ENCODE assay signal across 11 cellular contexts in the genomic region with DNA sequence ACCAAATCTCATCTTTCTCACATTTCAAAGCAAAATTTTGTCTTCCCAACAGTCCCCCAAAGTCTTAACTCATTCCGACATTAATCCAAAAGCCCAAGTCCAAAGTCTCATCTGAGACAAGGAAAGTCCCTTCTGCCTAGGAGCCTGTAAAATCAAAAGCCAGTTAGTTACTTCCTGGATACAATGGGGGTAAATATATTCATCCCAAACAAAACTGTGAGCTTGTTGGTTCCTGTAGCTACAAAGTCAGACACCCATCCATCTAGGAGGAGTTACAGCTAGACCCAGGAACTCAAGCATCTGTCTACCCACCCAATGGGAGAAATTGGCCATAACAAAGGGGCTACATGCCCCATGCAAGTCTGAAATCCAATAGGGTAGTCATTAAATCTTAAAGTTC.
"Had no signal": no experiment of that assay in that cellular context is flagged by ENCODE, and none has a peak within 500 bp of the region (broad histone marks: within the 10 kb centered on the region; RNA-seq: fewer than 3 reads in every experiment).

No MANE protein-coding gene starts in this region.

- ATAC-seq: HCT116, K562 had no signal

- DNase-seq: GM23248, GOT3, H7, HFFc6, IMR-90, KG1 had no signal

- H3K9ac ChIP-seq: GM23248 had no signal

- H2AFZ ChIP-seq: GM23248 had no signal

- H3K27ac Mint-ChIP-seq: HFFc6 had no signal

- H3K4me1 ChIP-seq: HAP-1 had no signal

- H3K27ac ChIP-seq: GM23248, HL-60 had no signal

- H3K4me3 Mint-ChIP-seq: HFFc6 had no signal

- FAIRE-seq: HTR-8/SVneo, K562 had no signal

- H3K4me3 ChIP-seq: GM23248, HAP-1, K562 had no signal

- H3K36me3 ChIP-seq: HAP-1 had no signal

- H3K9me3 Mint-ChIP-seq: HFFc6 had no signal
